26 cellular contexts compared by ENCODE assay signal in the genomic region with DNA sequence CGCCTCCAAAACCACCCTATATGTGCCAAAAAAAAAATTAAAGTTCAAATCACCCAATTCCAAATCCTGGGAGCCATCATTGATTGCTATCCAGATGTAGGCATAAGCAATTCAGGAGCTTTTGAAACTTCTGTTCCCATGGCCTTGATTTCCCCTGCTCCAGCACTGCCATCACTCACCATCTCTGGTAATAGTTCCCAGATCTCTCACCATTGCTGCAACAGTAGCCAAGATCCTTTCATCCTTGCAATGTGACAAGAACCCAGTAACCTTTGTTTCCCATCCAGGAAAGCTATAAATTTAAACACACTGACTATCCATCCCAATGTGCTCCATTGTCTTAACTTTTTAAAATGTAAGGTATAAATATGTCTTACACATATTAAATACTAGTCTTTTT.
"Had no signal": no experiment of that assay in that cellular context is flagged by ENCODE, and none has a peak within 500 bp of the region (broad histone marks: within the 10 kb centered on the region; RNA-seq: fewer than 3 reads in every experiment).

No MANE protein-coding gene starts in this region.

- H3K4me1 ChIP-seq: pancreas, right lobe of liver, testis, tibial artery, transverse colon, upper lobe of right lung, uterus had no signal

- DNase-seq: naive thymus-derived CD8-positive, alpha-beta T cell; nephron progenitor cell; nucleus accumbens; pancreas; retina; right lobe of liver; sigmoid colon; small intestine; stimulated activated CD4-positive, alpha-beta T cell treated with anti-CD3 and anti-CD28 coated beads, Interleukin-15, amount 100 ng/mL, for 24 hours; stimulated activated CD4-positive, alpha-beta T cell treated with anti-CD3 and anti-CD28 coated beads, Interleukin-2, amount 100 ng/mL, for 24 hours; stimulated activated CD4-positive, alpha-beta T cell treated with anti-CD3 and anti-CD28 coated beads, Interleukin-2, amount 100 ng/mL, for 48 hours; stimulated activated CD4-positive, alpha-beta T cell treated with anti-CD3 and anti-CD28 coated beads, Interleukin-4, amount 100 ng/mL, for 24 hours; stimulated activated naive CD4-positive, alpha-beta T cell; stimulated activated naive CD8-positive, alpha-beta T cell treated with anti-CD3 and anti-CD28 coated beads, Interleukin-15, amount 100 ng/mL, for 72 hours; stimulated activated naive CD8-positive, alpha-beta T cell treated with anti-CD3 and anti-CD28 coated beads, Interleukin-15, Interleukin-2, amounts not matched to agents 100 U/mL and 50 U/mL, for 24 hours; substantia nigra; testis; tibial artery; transverse colon; upper lobe of right lung; uterus had no signal

- H3K9me3 ChIP-seq: neutrophil, pancreas, prostate gland, right lobe of liver, sigmoid colon, suprapubic skin, testis, tibial artery, transverse colon, upper lobe of right lung, uterus had no signal

- H3K27me3 ChIP-seq: neutrophil, pancreas, right lobe of liver, sigmoid colon, suprapubic skin, testis, tibial artery, transverse colon, upper lobe of right lung, uterus had no signal

- FAIRE-seq: pancreas, small intestine had no signal

- H3K36me3 ChIP-seq: neutrophil, pancreas, prostate gland, right lobe of liver, sigmoid colon, suprapubic skin, tibial artery, transverse colon, upper lobe of right lung, uterus had no signal

- ATAC-seq: naive thymus-derived CD8-positive, alpha-beta T cell; natural killer cell treated with Interleukin-12 subunit alpha and Interleukin-12 subunit beta and Interleukin-15 and Interleukin-18, amount 100 ng/mL, for 72 hours; pancreas; right lobe of liver; stimulated activated effector memory CD8-positive, alpha-beta T cell treated with anti-CD3 and anti-CD28 coated beads, Interleukin-12 subunit alpha, Interleukin-12 subunit beta, amount 100 ng/mL, for 72 hours; stimulated activated naive CD8-positive, alpha-beta T cell treated with anti-CD3 and anti-CD28 coated beads, Interleukin-15, amount 100 ng/mL, for 72 hours; stimulated activated naive CD8-positive, alpha-beta T cell treated with anti-CD3 and anti-CD28 coated beads, Interleukin-15, Interleukin-2, amounts not matched to agents 100 U/mL and 50 U/mL, for 24 hours; upper lobe of right lung had no signal

- H3K4me3 ChIP-seq: pancreas, prostate gland, right lobe of liver, sigmoid colon, suprapubic skin, testis, tibial artery, transverse colon, upper lobe of right lung, uterus had no signal

- H3K27ac ChIP-seq: neutrophil, pancreas, prostate gland, right lobe of liver, sigmoid colon, suprapubic skin, testis, tibial artery, transverse colon, upper lobe of right lung, uterus had no signal
